ENCODE assay signal across 9 cellular contexts in genomic region chr9:109974143-109974917, GRCh38.
DNase-seq lines count a peak whose midpoint lies in the region; ATAC-seq, FAIRE-seq and TF ChIP-seq lines count a peak whose summit lies in the region.
"Had no signal": no experiment of that assay in that cellular context is flagged by ENCODE, and none has a peak within 500 bp of the region (broad histone marks: within the 10 kb centered on the region; RNA-seq: fewer than 3 reads in every experiment).

No MANE protein-coding gene starts in this region.

- in situ Hi-C loops in brain microvascular endothelial cell (cut with HindIII; ENCODE audit: low pct_ligation_motif_present, low sequenced_read_pairs), result no loop called here

- no peaks in the 10 kb centered on the region for H3K4me1 ChIP-seq in mucosa of descending colon (ENCODE audit: low read depth)
- H3K4me1 ChIP-seq: pancreas had no signal

- no peak overlapping the region for H3K27ac ChIP-seq in brain microvascular endothelial cell
- H3K27ac ChIP-seq: KMS-11, pancreas had no signal

- peaks cover 3% of the 10 kb centered on the region for H3K36me3 Mint-ChIP-seq in T-helper 17 cell (ENCODE audit: low read depth)

- peak overlapping the region; percentile 41 for H3K4me3 Mint-ChIP-seq in T-helper 17 cell

- intact Hi-C loops in mucosa of descending colon (cut with DNase I, micrococcal nuclease), result no loop called here

- no peaks in the 10 kb centered on the region for H3K36me3 ChIP-seq in mucosa of descending colon (ENCODE audit: low read depth)
- H3K36me3 ChIP-seq in brain microvascular endothelial cell (replicated peaks), result no peaks in the 10 kb centered on the region
- H3K36me3 ChIP-seq: pancreas had no signal

- no peaks in the 10 kb centered on the region for H3K9me3 ChIP-seq in T-helper 17 cell (ENCODE audit: control insufficient read depth, low read length, poor library complexity, severe bottlenecking)
- no peaks in the 10 kb centered on the region for H3K9me3 ChIP-seq in mucosa of descending colon
- H3K9me3 ChIP-seq: pancreas had no signal

- H3K4me1 Mint-ChIP-seq in T-helper 17 cell, result peaks cover 30% of the 10 kb centered on the region

- peak overlapping the region; percentile 62 for H3K27ac Mint-ChIP-seq in T-helper 17 cell

- peak; percentile 62 for DNase-seq in GM19239 (ENCODE audit: insufficient read length, low spot score)
- DNase-seq in T-helper 17 cell, result no peak
- peak in 1 of 3 donors; percentile 53 for DNase-seq in mucosa of descending colon
- DNase-seq in NCI-H446 (lab: John Stamatoyannopoulos, UW), result no peak
- DNase-seq in GDM1 (lab: John Stamatoyannopoulos, UW), result no peak
- DNase-seq in brain microvascular endothelial cell, result no peak
- DNase-seq: pancreas had no signal

- no peaks in the 10 kb centered on the region for H3K27me3 Mint-ChIP-seq in T-helper 17 cell

- no peak overlapping the region for H3K4me3 ChIP-seq in mucosa of descending colon
- H3K4me3 ChIP-seq in brain microvascular endothelial cell (ENCODE audit: low read depth, low read length), result no peak overlapping the region
- H3K4me3 ChIP-seq: pancreas had no signal

- ATAC-seq in HG02943 (IDR thresholded peaks at IDR 0.05; ENCODE audit: low read depth, unreplicated experiment) (peak; percentile 78), T-helper 17 cell (peak; percentile 72), mucosa of descending colon (peak; percentile 67)

- H3K27me3 ChIP-seq in brain microvascular endothelial cell (replicated peaks), result no peaks in the 10 kb centered on the region
- H3K27me3 ChIP-seq: pancreas had no signal

- TF ChIP-seq CTCF in mucosa of descending colon (IDR thresholded peaks at IDR 0.05) (no peak), brain microvascular endothelial cell (IDR thresholded peaks at IDR 0.05; ENCODE audit: low read depth, low read length, missing control alignments) (no peak)

- peak; percentile 99 for FAIRE-seq in GM19239 (lab: Jason Lieb, UNC)
- FAIRE-seq: pancreas had no signal
